9 cellular contexts compared by ENCODE assay signal in the genomic region with DNA sequence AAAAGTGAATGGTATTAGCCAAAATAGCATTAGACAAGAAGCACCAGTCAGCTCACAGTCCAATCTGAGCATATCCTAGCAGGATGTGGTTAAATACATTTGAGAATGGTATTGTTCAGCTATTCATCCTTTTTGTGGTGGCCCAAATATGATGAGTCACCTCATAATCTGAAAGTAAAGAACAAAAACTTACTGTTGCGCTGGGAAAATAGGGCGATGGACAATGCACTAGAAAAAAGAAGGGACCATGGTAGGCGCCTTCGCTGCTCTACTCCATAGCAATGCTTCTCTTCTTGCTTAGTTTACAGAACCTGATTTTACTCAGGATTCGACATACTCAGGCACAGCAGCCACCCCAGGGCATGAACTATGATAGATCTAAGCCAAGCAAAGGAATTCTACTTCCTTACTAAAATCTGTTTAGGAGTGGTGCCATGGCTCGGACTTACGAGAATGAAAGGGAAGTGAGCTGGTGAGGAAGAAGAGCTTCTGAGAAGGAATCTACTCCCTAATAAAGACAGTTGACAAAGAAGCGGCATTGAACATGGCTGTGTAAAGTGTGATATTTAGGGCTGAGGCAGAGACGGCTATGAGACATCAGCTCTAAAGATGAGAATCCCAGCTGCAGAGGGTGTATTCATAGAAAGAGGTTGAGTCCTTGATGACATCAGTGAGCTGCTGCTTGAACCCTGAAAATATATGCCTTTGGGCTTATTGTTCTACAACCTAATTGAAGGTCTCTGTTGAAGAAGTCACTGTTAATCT. TPM values are rescaled to one million over a fixed set of nuclear protein-coding genes. Genes with fewer than 3 reads are reported as not detected.
DNase-seq lines count a peak whose midpoint lies in the region; ATAC-seq, FAIRE-seq and TF ChIP-seq lines count a peak whose summit lies in the region.
"Had no signal": no experiment of that assay in that cellular context is flagged by ENCODE, and none has a peak within 500 bp of the region (broad histone marks: within the 10 kb centered on the region; RNA-seq: fewer than 3 reads in every experiment).

No MANE protein-coding gene starts in this region.

- peak overlapping the region; percentile 78 for H3K4me2 ChIP-seq in Loucy (ENCODE audit: low read depth, low read length, poor library complexity, severe bottlenecking)

- peaks cover 4% of the 10 kb centered on the region for H3K27me3 Mint-ChIP-seq in dendritic cell treated with granulocyte-macrophage colony-stimulating factor and Interleukin-4, amounts not matched to agents 40 ng/mL and 50 ng/mL, for 4 days

- H3K79me2 ChIP-seq in Loucy (ENCODE audit: insufficient read depth, low read length) = no peaks in the 10 kb centered on the region

- peaks cover 14% of the 10 kb centered on the region for H3K4me1 ChIP-seq in Loucy (ENCODE audit: insufficient read depth, low read length, poor library complexity, severe bottlenecking)

- H3K9ac ChIP-seq in Loucy (ENCODE audit: low read depth, low read length, poor library complexity, severe bottlenecking) = no peak overlapping the region

- peak overlapping the region; percentile 63 for H3K27ac Mint-ChIP-seq in dendritic cell treated with granulocyte-macrophage colony-stimulating factor and Interleukin-4, amounts not matched to agents 40 ng/mL and 50 ng/mL, for 4 days

- peak; percentile 97 for ATAC-seq in GM21786 (IDR thresholded peaks at IDR 0.05; ENCODE audit: unreplicated experiment)

- H4K20me1 ChIP-seq in Loucy (ENCODE audit: insufficient read depth, low read length, poor library complexity, severe bottlenecking) = peaks cover 20% of the 10 kb centered on the region

- peaks cover 13% of the 10 kb centered on the region for H3K36me3 Mint-ChIP-seq in dendritic cell treated with granulocyte-macrophage colony-stimulating factor and Interleukin-4, amounts not matched to agents 40 ng/mL and 50 ng/mL, for 4 days (ENCODE audit: low read depth)

- DNase-seq in GM12865 (ENCODE audit: low read depth) (peak; percentile 63), urothelium cell line (ENCODE audit: low spot score) (peak; percentile 77), ureter (ENCODE audit: low spot score) (no peak)
- DNase-seq in activated CD4-positive, CD25-positive, alpha-beta regulatory T cell treated with anti-CD3 and anti-CD28 coated beads, Interleukin-2, amount 50 U/mL, for 72 hours = no peak
- DNase-seq in activated CD8-positive, alpha-beta memory T cell treated with anti-CD3 and anti-CD28 coated beads, Interleukin-2, amount 50 U/mL, for 48 hours = no peak
- DNase-seq: left cardiac atrium had no signal

- H3K4me3 ChIP-seq in GM12865 (ENCODE audit: low read depth, low read length) (no peak overlapping the region), Loucy (ENCODE audit: low read length, poor library complexity, severe bottlenecking) (peak overlapping the region; percentile 63)

- H3F3A ChIP-seq in Loucy (ENCODE audit: low read depth) = no peaks in the 10 kb centered on the region

- FAIRE-seq in urothelium cell line (lab: Jason Lieb, UNC) = peak; percentile 98

- TF ChIP-seq CTCF in GM12865 (IDR thresholded peaks at IDR 0.05; ENCODE audit: insufficient read depth, low read depth, low read length, missing control alignments) = no peak
- TF ChIP-seq CTCF in Loucy (conservative IDR thresholded peaks at IDR 0.05; ENCODE audit: low read length) = no peak

- peaks cover 14% of the 10 kb centered on the region for H3K4me1 Mint-ChIP-seq in dendritic cell treated with granulocyte-macrophage colony-stimulating factor and Interleukin-4, amounts not matched to agents 40 ng/mL and 50 ng/mL, for 4 days (ENCODE audit: low read depth)

- no peaks in the 10 kb centered on the region for H3K27me3 ChIP-seq in Loucy (ENCODE audit: insufficient read depth, low read length, poor library complexity, severe bottlenecking)

- no peaks in the 10 kb centered on the region for H3K9me3 Mint-ChIP-seq in dendritic cell treated with granulocyte-macrophage colony-stimulating factor and Interleukin-4, amounts not matched to agents 40 ng/mL and 50 ng/mL, for 4 days

- no peak overlapping the region for H2AFZ ChIP-seq in Loucy (ENCODE audit: low read length)

- H3K9me3 ChIP-seq in Loucy (ENCODE audit: insufficient read depth, low read depth, low read length) = no peaks in the 10 kb centered on the region

- H3K9me2 ChIP-seq in Loucy (replicated peaks; ENCODE audit: low read depth, low read length) = no peaks in the 10 kb centered on the region

- H3K4me3 Mint-ChIP-seq in dendritic cell treated with granulocyte-macrophage colony-stimulating factor and Interleukin-4, amounts not matched to agents 40 ng/mL and 50 ng/mL, for 4 days = peak overlapping the region; percentile 53

- H3K36me3 ChIP-seq in Loucy (ENCODE audit: insufficient read depth, low read length) = no peaks in the 10 kb centered on the region

- intact Hi-C loops in dendritic cell treated with granulocyte-macrophage colony-stimulating factor and Interleukin-4, amounts not matched to agents 40 ng/mL and 50 ng/mL, for 4 days (cut with micrococcal nuclease) = no loop called here

RNA-seq across cellular contexts. Expression of a gene that starts 13.0 kb away (rescaled TPM):
- 14.5 TPM for total RNA-seq in ureter

RNA-seq across cellular contexts. Expression of a gene that starts 16.6 kb away (rescaled TPM):
- total RNA-seq in ureter = 78.3 TPM

RNA-seq across cellular contexts. Expression of a gene that starts 53.5 kb away (rescaled TPM):
- 12.2 TPM for total RNA-seq in ureter

Comparison
In these comparisons a context has a peak if more than half of its experiments do, and no peak if none do; other contexts are left out.
1. DNase-seq: peak in GM12865 (single experiment) and urothelium cell line (single experiment); none in activated CD4-positive, CD25-positive, alpha-beta regulatory T cell treated with anti-CD3 and anti-CD28 coated beads, Interleukin-2, amount 50 U/mL, for 72 hours (single experiment), ureter (single experiment) and activated CD8-positive, alpha-beta memory T cell treated with anti-CD3 and anti-CD28 coated beads, Interleukin-2, amount 50 U/mL, for 48 hours (single experiment).